1 cellular context compared by ENCODE assay signal in genomic region chr3:72887723-72888545, GRCh38.
A peak's percentile ranks its signal among the peaks of the same experiment; 100 is the strongest.
TF ChIP-seq lines count a peak whose summit lies in the region.

Gene GXYLT2 (plus strand): TSS chr3:72888046. CDS start chr3:72888234, 188 bp downstream.

TF ChIP-seq in K562, 482 proteins besides CTCF, POLR2A, EP300 and RAD21 (continued from another document and continues in another):
- TF ChIP-seq MGA (IDR thresholded peaks at IDR 0.05) (0 out of 2 replicates have a peak, but pooled peaks have one; percentile 18), ATF1 (CRISPR knock-in tag; IDR thresholded peaks at IDR 0.05) (no peak), ATF1 (tag; IDR thresholded peaks at IDR 0.05) (0 out of 2 replicates have a peak, but pooled peaks have one; percentile 22), BCOR (IDR thresholded peaks at IDR 0.05) (peak; percentile 48; the same call in 1 of the 2 replicates), NCOR1 (IDR thresholded peaks at IDR 0.05) (no peak), ZNF445 (CRISPR knock-in tag; IDR thresholded peaks at IDR 0.05; ENCODE audit: low read depth) (no peak), SLC30A9 (CRISPR knock-in tag; IDR thresholded peaks at IDR 0.05) (no peak), TEAD4 (IDR thresholded peaks at IDR 0.05; ENCODE audit: low read length) (no peak), TEAD4 (CRISPR knock-in tag; IDR thresholded peaks at IDR 0.05; ENCODE audit: borderline replicate concordance) (no peak), JUNB (CRISPR knock-in tag; conservative IDR thresholded peaks at IDR 0.05) (no peak), ETV5 (CRISPR knock-in tag; IDR thresholded peaks at IDR 0.05; ENCODE audit: low read depth) (no peak), TAF1 (IDR thresholded peaks at IDR 0.05; ENCODE audit: control insufficient read depth, extremely low read depth, insufficient read depth, low read length, severe bottlenecking) (no peak), ZC3H8 (IDR thresholded peaks at IDR 0.05) (no peak), E2F6 (IDR thresholded peaks at IDR 0.05; ENCODE audit: borderline replicate concordance in 1 of 2, extremely low read depth in 1 of 2, insufficient read depth in 1 of 2, insufficient read length in 1 of 2, low read depth in 1 of 2, low read length in 1 of 2, poor library complexity in 1 of 2, severe bottlenecking in 1 of 2) (peak in 1 of 2 experiments; percentile 36), TOE1 (IDR thresholded peaks at IDR 0.05; ENCODE audit: borderline replicate concordance) (0 out of 2 replicates have a peak, but pooled peaks have one; percentile 21), TOE1 (CRISPR knock-in tag; IDR thresholded peaks at IDR 0.05; ENCODE audit: borderline replicate concordance, low read depth) (no peak), ZNF140 (CRISPR knock-in tag; IDR thresholded peaks at IDR 0.05) (no peak), MIER1 (IDR thresholded peaks at IDR 0.05; ENCODE audit: low read depth) (no peak), SMAD3 (CRISPR knock-in tag; conservative IDR thresholded peaks at IDR 0.05) (no peak), PYGO2 (tag; IDR thresholded peaks at IDR 0.05) (no peak), ZNF143 (CRISPR knock-in tag; IDR thresholded peaks at IDR 0.05) (no peak), NEUROD1 (IDR thresholded peaks at IDR 0.05; ENCODE audit: borderline replicate concordance, low read depth, low read length, partially characterized antibody) (peak; percentile 28), RB1 (IDR thresholded peaks at IDR 0.05; ENCODE audit: low read depth) (peak; percentile 61; the same call in 1 of the 2 replicates), ZNF408 (CRISPR knock-in tag; IDR thresholded peaks at IDR 0.05; ENCODE audit: low read depth) (no peak), ZNF24 (IDR thresholded peaks at IDR 0.05) (peak; percentile 99), FOXK2 (conservative IDR thresholded peaks at IDR 0.05 in 1 of 2, IDR thresholded peaks at IDR 0.05 in 1 of 2; ENCODE audit: low read depth in 2 of 2) (peak; percentile 32 to 35; a peak in 2 of 4 replicates), SMAD4 (CRISPR knock-in tag; conservative IDR thresholded peaks at IDR 0.05) (0 out of 2 replicates have a peak, but pooled peaks have one; percentile 56), E4F1 (CRISPR knock-in tag; IDR thresholded peaks at IDR 0.05; ENCODE audit: borderline replicate concordance) (no peak), RNF2 (IDR thresholded peaks at IDR 0.05) (no peak), CTCFL (IDR thresholded peaks at IDR 0.05; ENCODE audit: borderline replicate concordance, insufficient read depth, low read depth, low read length, poor library complexity, severe bottlenecking) (peak; percentile 74), MNT (conservative IDR thresholded peaks at IDR 0.05) (peak; percentile 31 to 55; a peak in 3 of 4 replicates), MTA3 (IDR thresholded peaks at IDR 0.05; ENCODE audit: borderline replicate concordance) (no peak), SRSF7 (optimal IDR thresholded peaks at IDR 0.05; ENCODE audit: low read depth, low read length) (no peak), SMARCA5 (IDR thresholded peaks at IDR 0.05) (no peak), RBM17 (IDR thresholded peaks at IDR 0.05; ENCODE audit: borderline replicate concordance, low read depth, low read length) (no peak)
- TF ChIP-seq, protein P1, sequence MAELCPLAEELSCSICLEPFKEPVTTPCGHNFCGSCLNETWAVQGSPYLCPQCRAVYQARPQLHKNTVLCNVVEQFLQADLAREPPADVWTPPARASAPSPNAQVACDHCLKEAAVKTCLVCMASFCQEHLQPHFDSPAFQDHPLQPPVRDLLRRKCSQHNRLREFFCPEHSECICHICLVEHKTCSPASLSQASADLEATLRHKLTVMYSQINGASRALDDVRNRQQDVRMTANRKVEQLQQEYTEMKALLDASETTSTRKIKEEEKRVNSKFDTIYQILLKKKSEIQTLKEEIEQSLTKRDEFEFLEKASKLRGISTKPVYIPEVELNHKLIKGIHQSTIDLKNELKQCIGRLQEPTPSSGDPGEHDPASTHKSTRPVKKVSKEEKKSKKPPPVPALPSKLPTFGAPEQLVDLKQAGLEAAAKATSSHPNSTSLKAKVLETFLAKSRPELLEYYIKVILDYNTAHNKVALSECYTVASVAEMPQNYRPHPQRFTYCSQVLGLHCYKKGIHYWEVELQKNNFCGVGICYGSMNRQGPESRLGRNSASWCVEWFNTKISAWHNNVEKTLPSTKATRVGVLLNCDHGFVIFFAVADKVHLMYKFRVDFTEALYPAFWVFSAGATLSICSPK (IDR thresholded peaks at IDR 0.05; ENCODE audit: borderline replicate concordance) = no peak
- TF ChIP-seq, protein P2, sequence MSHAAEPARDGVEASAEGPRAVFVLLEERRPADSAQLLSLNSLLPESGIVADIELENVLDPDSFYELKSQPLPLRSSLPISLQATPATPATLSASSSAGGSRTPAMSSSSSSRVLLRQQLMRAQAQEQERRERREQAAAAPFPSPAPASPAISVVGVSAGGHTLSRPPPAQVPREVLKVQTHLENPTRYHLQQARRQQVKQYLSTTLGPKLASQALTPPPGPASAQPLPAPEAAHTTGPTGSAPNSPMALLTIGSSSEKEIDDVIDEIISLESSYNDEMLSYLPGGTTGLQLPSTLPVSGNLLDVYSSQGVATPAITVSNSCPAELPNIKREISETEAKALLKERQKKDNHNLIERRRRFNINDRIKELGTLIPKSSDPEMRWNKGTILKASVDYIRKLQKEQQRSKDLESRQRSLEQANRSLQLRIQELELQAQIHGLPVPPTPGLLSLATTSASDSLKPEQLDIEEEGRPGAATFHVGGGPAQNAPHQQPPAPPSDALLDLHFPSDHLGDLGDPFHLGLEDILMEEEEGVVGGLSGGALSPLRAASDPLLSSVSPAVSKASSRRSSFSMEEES (CRISPR knock-in tag; IDR thresholded peaks at IDR 0.05) = no peak
